ENCODE assay signal across 8 cellular contexts in the genomic region with DNA sequence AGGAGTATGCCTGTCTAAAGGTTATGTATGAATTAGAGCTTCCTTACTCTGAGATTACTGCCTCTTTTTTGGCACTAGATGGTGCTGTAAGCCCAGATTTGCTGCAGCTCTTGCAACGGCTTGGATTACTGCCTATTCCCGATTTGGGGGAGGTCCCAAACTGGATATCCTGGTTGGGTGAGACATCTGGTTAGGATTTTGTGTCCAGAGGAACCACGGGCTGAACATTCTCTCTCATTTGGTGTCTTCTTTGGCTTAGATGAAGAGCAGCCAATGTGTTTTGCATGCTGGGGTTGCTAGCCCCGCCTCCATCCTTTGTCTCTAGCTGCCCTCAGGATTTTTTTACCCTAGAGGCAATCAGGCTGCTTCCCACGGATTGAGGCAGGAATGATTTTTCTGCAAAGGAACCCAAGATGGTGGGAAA. TPM values are rescaled to one million over a fixed set of nuclear protein-coding genes. Genes with fewer than 3 reads are reported as not detected.
DNase-seq lines count a peak whose midpoint lies in the region; ATAC-seq and TF ChIP-seq lines count a peak whose summit lies in the region.

No MANE protein-coding gene starts in this region.

- peak; percentile 36 to 63 for TF ChIP-seq CTCF in Caco-2 (IDR thresholded peaks at IDR 0.05; ENCODE audit: insufficient read depth in 1 of 2, low read depth in 1 of 2, low read length in 1 of 2, severe bottlenecking in 1 of 2, unreplicated experiment in 1 of 2)
- TF ChIP-seq CTCF in left lung (IDR thresholded peaks at IDR 0.05), result peak in 1 of 2 donors; percentile 25

- intact Hi-C loops in Caco-2 (cut with micrococcal nuclease; ENCODE audit: unreplicated experiment), result loop anchor here (1.0 to 10.0 kb wide), 3 partner anchors 63 to 227 kb away; no protein-coding TSS in a partner anchor
- intact Hi-C loops in dendritic cell treated with granulocyte-macrophage colony-stimulating factor and Interleukin-4, amounts not matched to agents 40 ng/mL and 50 ng/mL, for 4 days (cut with micrococcal nuclease), result no loop called here
- intact Hi-C loops in left lung (cut with DNase I), result no loop called here

- no peak overlapping the region for H3K27ac ChIP-seq in left lung

- H3K36me3 ChIP-seq in Caco-2 (ENCODE audit: control insufficient read depth, insufficient read depth, low read length) (no peaks in the 10 kb centered on the region), left lung (no peaks in the 10 kb centered on the region)

- ATAC-seq in GM21717 (IDR thresholded peaks at IDR 0.05; ENCODE audit: unreplicated experiment) (peak; percentile 52), left lung (peak; percentile 83), GM18873 (IDR thresholded peaks at IDR 0.05; ENCODE audit: low FRiP score, unreplicated experiment) (no peak)
- ATAC-seq in stimulated activated memory B cell treated with anti-CD40 and anti-IgM and Interleukin-4, amounts not matched to agents 10 μg/mL and 1 μg/mL and 100 μg/mL, for 72 hours, result no peak

- CTCF ChIA-PET in Caco-2 (lab: Charles Lee), result interaction anchor here (0.6 to 1.3 kb wide), 8 partner anchors 16 to 299 kb away, joined by 3 to 7 read pairs (median 4); a partner anchor contains a TSS

- no peaks in the 10 kb centered on the region for H3K4me1 ChIP-seq in Caco-2
- H3K4me1 ChIP-seq in left lung, result no peaks in the 10 kb centered on the region

- H3K4me3 Mint-ChIP-seq in Caco-2 (ENCODE audit: unreplicated experiment), result peak overlapping the region; percentile 59
- peak overlapping the region; percentile 42 for H3K4me3 Mint-ChIP-seq in dendritic cell treated with granulocyte-macrophage colony-stimulating factor and Interleukin-4, amounts not matched to agents 40 ng/mL and 50 ng/mL, for 4 days
- peak overlapping the region; percentile 63 for H3K4me3 Mint-ChIP-seq in stimulated activated memory B cell treated with anti-CD40 and anti-IgM and Interleukin-4, amounts not matched to agents 10 μg/mL and 1 μg/mL and 100 μg/mL, for 72 hours

- no peaks in the 10 kb centered on the region for H3K9me3 Mint-ChIP-seq in Caco-2 (ENCODE audit: unreplicated experiment)
- peaks cover 8% of the 10 kb centered on the region for H3K9me3 Mint-ChIP-seq in dendritic cell treated with granulocyte-macrophage colony-stimulating factor and Interleukin-4, amounts not matched to agents 40 ng/mL and 50 ng/mL, for 4 days
- peaks cover 3% of the 10 kb centered on the region for H3K9me3 Mint-ChIP-seq in stimulated activated memory B cell treated with anti-CD40 and anti-IgM and Interleukin-4, amounts not matched to agents 10 μg/mL and 1 μg/mL and 100 μg/mL, for 72 hours

- H3K27me3 Mint-ChIP-seq in Caco-2 (ENCODE audit: insufficient read depth, unreplicated experiment), result peaks cover 5% of the 10 kb centered on the region
- peaks cover 1% of the 10 kb centered on the region for H3K27me3 Mint-ChIP-seq in dendritic cell treated with granulocyte-macrophage colony-stimulating factor and Interleukin-4, amounts not matched to agents 40 ng/mL and 50 ng/mL, for 4 days
- peaks cover 9% of the 10 kb centered on the region for H3K27me3 Mint-ChIP-seq in stimulated activated memory B cell treated with anti-CD40 and anti-IgM and Interleukin-4, amounts not matched to agents 10 μg/mL and 1 μg/mL and 100 μg/mL, for 72 hours

- no peaks in the 10 kb centered on the region for H3K4me1 Mint-ChIP-seq in Caco-2 (ENCODE audit: low read depth, unreplicated experiment)
- H3K4me1 Mint-ChIP-seq in dendritic cell treated with granulocyte-macrophage colony-stimulating factor and Interleukin-4, amounts not matched to agents 40 ng/mL and 50 ng/mL, for 4 days (ENCODE audit: low read depth), result no peaks in the 10 kb centered on the region
- H3K4me1 Mint-ChIP-seq in stimulated activated memory B cell treated with anti-CD40 and anti-IgM and Interleukin-4, amounts not matched to agents 10 μg/mL and 1 μg/mL and 100 μg/mL, for 72 hours, result no peaks in the 10 kb centered on the region

- H3K36me3 Mint-ChIP-seq in Caco-2 (ENCODE audit: insufficient read depth, unreplicated experiment), result no peaks in the 10 kb centered on the region
- no peaks in the 10 kb centered on the region for H3K36me3 Mint-ChIP-seq in dendritic cell treated with granulocyte-macrophage colony-stimulating factor and Interleukin-4, amounts not matched to agents 40 ng/mL and 50 ng/mL, for 4 days (ENCODE audit: low read depth)
- no peaks in the 10 kb centered on the region for H3K36me3 Mint-ChIP-seq in stimulated activated memory B cell treated with anti-CD40 and anti-IgM and Interleukin-4, amounts not matched to agents 10 μg/mL and 1 μg/mL and 100 μg/mL, for 72 hours

- H3K27me3 ChIP-seq in Caco-2 (replicated peaks; ENCODE audit: control insufficient read depth, insufficient read depth, low read length), result no peaks in the 10 kb centered on the region
- H3K27me3 ChIP-seq in left lung, result no peaks in the 10 kb centered on the region

- peak; percentile 50 to 54 for DNase-seq in Caco-2
- peak; percentile 20 for DNase-seq in NCI-H2029 treated with DMSO at 0.1 percent for 48 hours (lab: John Stamatoyannopoulos, UW)
- peak; percentile 38 for DNase-seq in UCSD-AML1 (lab: John Stamatoyannopoulos, UW; ENCODE audit: unreplicated experiment)
- peak in 1 of 2 donors; percentile 38 for DNase-seq in left lung

- H3K4me3 ChIP-seq in Caco-2 (ENCODE audit: low read depth, low read length), result no peak overlapping the region
- no peak overlapping the region for H3K4me3 ChIP-seq in left lung

- no TSS peak for BruUV-seq in Caco-2 (replicated peaks; lab: Mats Ljungman, UMichigan)

- POLR2A ChIA-PET in Caco-2 (lab: Charles Lee), result no interaction called here

- H3K27ac Mint-ChIP-seq in Caco-2 (ENCODE audit: unreplicated experiment), result no peak overlapping the region
- H3K27ac Mint-ChIP-seq in dendritic cell treated with granulocyte-macrophage colony-stimulating factor and Interleukin-4, amounts not matched to agents 40 ng/mL and 50 ng/mL, for 4 days, result no peak overlapping the region
- no peak overlapping the region for H3K27ac Mint-ChIP-seq in stimulated activated memory B cell treated with anti-CD40 and anti-IgM and Interleukin-4, amounts not matched to agents 10 μg/mL and 1 μg/mL and 100 μg/mL, for 72 hours

- H3K9me3 ChIP-seq in Caco-2, result no peaks in the 10 kb centered on the region
- no peaks in the 10 kb centered on the region for H3K9me3 ChIP-seq in left lung

RNA-seq across cellular contexts. Expression of a gene that starts 31.9 kb away (rescaled TPM):
- total RNA-seq in Caco-2 (2022), result 20.0 and 27.2 TPM in 2 replicates
- 10 to 100 TPM; 25.7 to 33.1 TPM for total RNA-seq in left lung

Comparison
In these comparisons a context has a peak if more than half of its experiments do, and no peak if none do; other contexts are left out.
1. ATAC-seq: peak in GM21717 (single experiment) and left lung (single experiment); none in stimulated activated memory B cell treated with anti-CD40 and anti-IgM and Interleukin-4, amounts not matched to agents 10 μg/mL and 1 μg/mL and 100 μg/mL, for 72 hours (single experiment) and GM18873 (single experiment).
2. Peak in every context shown above with its lines, with median percentiles within 50 percentile points of each other: H3K4me3 Mint-ChIP-seq.